ENCODE assay signal across 8 cellular contexts in genomic region chr17:409848-410673, GRCh38. TPM values are rescaled to one million over a fixed set of nuclear protein-coding genes. Genes with fewer than 3 reads are reported as not detected.
DNase-seq lines count a peak whose midpoint lies in the region; ATAC-seq, FAIRE-seq and TF ChIP-seq lines count a peak whose summit lies in the region.

No MANE protein-coding gene starts in this region.

- no peaks in the 10 kb centered on the region for H3K9me2 ChIP-seq in Loucy (replicated peaks; ENCODE audit: low read depth, low read length)

- H3F3A ChIP-seq in Loucy (ENCODE audit: low read depth), result peaks cover 13% of the 10 kb centered on the region

- peak overlapping the region; percentile 99 for H3K4me2 ChIP-seq in Loucy (ENCODE audit: low read depth, low read length, poor library complexity, severe bottlenecking)

- intact Hi-C loops in natural killer cell (cut with micrococcal nuclease), result loop anchor here (5.0 kb wide), 1 partner anchor 232 kb away; no protein-coding TSS in a partner anchor

- H3K27me3 Mint-ChIP-seq in natural killer cell (ENCODE audit: low read depth in 2 of 2), result peaks cover 0 to 3% of the 10 kb centered on the region in 2 donors

- no peaks in the 10 kb centered on the region for H3K9me3 ChIP-seq in Loucy (ENCODE audit: insufficient read depth, low read depth, low read length)
- no peaks in the 10 kb centered on the region for H3K9me3 ChIP-seq in RWPE2 (ENCODE audit: severe bottlenecking)

- peaks cover 47 to 50% of the 10 kb centered on the region in 2 donors for H3K4me1 Mint-ChIP-seq in natural killer cell

- H3K9ac ChIP-seq in Loucy (ENCODE audit: low read depth, low read length, poor library complexity, severe bottlenecking), result peak overlapping the region; percentile 99

- peak overlapping the region; percentile 9; the same call in 1 of the 2 replicates for H2AFZ ChIP-seq in Loucy (ENCODE audit: low read length)

- H3K4me3 Mint-ChIP-seq in natural killer cell, result peak overlapping the region; percentile 94

- TF ChIP-seq CTCF in Loucy (conservative IDR thresholded peaks at IDR 0.05; ENCODE audit: low read length) (no peak), RWPE2 (IDR thresholded peaks at IDR 0.05; ENCODE audit: poor library complexity, severe bottlenecking) (no peak), fibroblast of pulmonary artery (IDR thresholded peaks at IDR 0.05; ENCODE audit: low read length, missing control alignments) (no peak), natural killer cell (IDR thresholded peaks at IDR 0.05) (no peak)

- H3K27ac ChIP-seq in RWPE2 (ENCODE audit: poor library complexity, severe bottlenecking), result peak overlapping the region; percentile 38

- peaks cover 46% of the 10 kb centered on the region for H4K20me1 ChIP-seq in Loucy (ENCODE audit: insufficient read depth, low read length, poor library complexity, severe bottlenecking)

- H3K9me3 Mint-ChIP-seq in natural killer cell, result no peaks in the 10 kb centered on the region

- H3K4me1 ChIP-seq in Loucy (ENCODE audit: insufficient read depth, low read length, poor library complexity, severe bottlenecking) (peaks cover 36% of the 10 kb centered on the region), RWPE2 (ENCODE audit: insufficient read depth, poor library complexity, severe bottlenecking) (no peaks in the 10 kb centered on the region)

- DNase-seq in ELF-1 (ENCODE audit: low read depth, low spot score), result peak; percentile 100
- peak; percentile 95 for DNase-seq in H54 (ENCODE audit: insufficient read length, low spot score)
- DNase-seq in RWPE2 (ENCODE audit: low spot score), result peak; percentile 99
- peak; percentile 98 for DNase-seq in activated effector memory CD4-positive, alpha-beta T cell treated with Interleukin-2 at 50 U/mL for 16 hours
- DNase-seq in fibroblast of pulmonary artery (ENCODE audit: low read depth), result peak; percentile 99
- peak; percentile 99 for DNase-seq in natural killer cell
- DNase-seq in stimulated activated naive CD4-positive, alpha-beta T cell (lab: John Stamatoyannopoulos, UW), result peak; percentile 96 to 100 (median 98)

- peaks cover 75% of the 10 kb centered on the region for H3K79me2 ChIP-seq in Loucy (ENCODE audit: insufficient read depth, low read length)

- peak overlapping the region; percentile 92 to 97 for H3K27ac Mint-ChIP-seq in natural killer cell

- FAIRE-seq in H54 (lab: Jason Lieb, UNC), result peak; percentile 98

- H3K4me3 ChIP-seq in Loucy (ENCODE audit: low read length, poor library complexity, severe bottlenecking) (peak overlapping the region; percentile 99), RWPE2 (ENCODE audit: severe bottlenecking) (peak overlapping the region; percentile 53), fibroblast of pulmonary artery (replicated peaks; ENCODE audit: low read depth, low read length) (peak overlapping the region; percentile 85)

- TF ChIP-seq POLR2A in H54 (IDR thresholded peaks at IDR 0.05; ENCODE audit: low read depth, low read length), result peak; percentile 79

- no peaks in the 10 kb centered on the region for H3K36me3 Mint-ChIP-seq in natural killer cell

- ATAC-seq in RWPE2 (ENCODE audit: low read depth) (peak; percentile 82), natural killer cell (peak; percentile 56 to 63 (median 57))

- H3K27me3 ChIP-seq in Loucy (ENCODE audit: insufficient read depth, low read length, poor library complexity, severe bottlenecking) (no peaks in the 10 kb centered on the region), RWPE2 (ENCODE audit: insufficient read depth, poor library complexity, severe bottlenecking) (no peaks in the 10 kb centered on the region)

- H3K36me3 ChIP-seq in Loucy (ENCODE audit: insufficient read depth, low read length) (peaks cover 1% of the 10 kb centered on the region; the same call in 1 of the 2 replicates), RWPE2 (ENCODE audit: low read depth) (no peaks in the 10 kb centered on the region)

RNA-seq across cellular contexts. Expression of gene RFLNB, which starts 35.7 kb away (rescaled TPM):
- total RNA-seq in natural killer cell, result 10 to 100 TPM; 24.1 to 88.1 (median 28.2) TPM

RNA-seq across cellular contexts. Expression of gene RPH3AL, which starts 57.5 kb away (rescaled TPM):
- 1 to 10 TPM; 7.2 to 9.9 (median 7.9) TPM for total RNA-seq in natural killer cell

Comparison
In these comparisons a context has a peak if more than half of its experiments do, and no peak if none do; other contexts are left out.
1. Peak in every context shown above with its lines: DNase-seq, ATAC-seq, H3K4me3 ChIP-seq and H3K27ac ChIP-seq.